7 cellular contexts compared by ENCODE assay signal in genomic region chr20:561437-562231, GRCh38. TPM values are rescaled to one million over a fixed set of nuclear protein-coding genes. Genes with fewer than 3 reads are reported as not detected.
DNase-seq lines count a peak whose midpoint lies in the region; ATAC-seq and TF ChIP-seq lines count a peak whose summit lies in the region.

No MANE protein-coding gene starts in this region.

- peak; percentile 82 for TF ChIP-seq CTCF in GM12801 (IDR thresholded peaks at IDR 0.05; ENCODE audit: extremely low read depth, insufficient read length)

- peak; percentile 85 for DNase-seq in KBM-7
- DNase-seq in OCI-M2 (lab: John Stamatoyannopoulos, UW; ENCODE audit: unreplicated experiment), result peak; percentile 76
- DNase-seq in activated T-helper 1 cell treated with anti-CD3 and anti-CD28 coated beads, Interleukin-2, amount 50 U/mL, for 16 hours (ENCODE audit: low read depth in 1 of 2, low spot score in 1 of 2), result peak; percentile 7 to 13
- peak; percentile 46 for DNase-seq in foreskin melanocyte
- DNase-seq in occipital lobe (lab: John Stamatoyannopoulos, UW), result peak; percentile 60

- ATAC-seq in HG02571 (IDR thresholded peaks at IDR 0.05; ENCODE audit: unreplicated experiment), result no peak

- in situ Hi-C loops in KBM-7 (cut with MboI; ENCODE audit: low pct_unique_long_range_greater_than_20kb, low sequenced_read_pairs), result no loop called here

RNA-seq across cellular contexts. Expression of gene CSNK2A1, which starts 18.0 kb away (rescaled TPM):
- 187 TPM for total RNA-seq in occipital lobe

RNA-seq across cellular contexts. Expression of gene TCF15, which starts 48.5 kb away (rescaled TPM):
- 0.47 TPM for total RNA-seq in occipital lobe

Comparison
In these comparisons a context has a peak if more than half of its experiments do, and no peak if none do; other contexts are left out.
1. DNase-seq: peak in every context shown above with its lines; median percentile 85 in KBM-7; 76 in OCI-M2; 60 in occipital lobe; 46 in foreskin melanocyte; 10 in activated T-helper 1 cell treated with anti-CD3 and anti-CD28 coated beads, Interleukin-2, amount 50 U/mL, for 16 hours.